ENCODE assay signal across 1 cellular context in the genomic region with DNA sequence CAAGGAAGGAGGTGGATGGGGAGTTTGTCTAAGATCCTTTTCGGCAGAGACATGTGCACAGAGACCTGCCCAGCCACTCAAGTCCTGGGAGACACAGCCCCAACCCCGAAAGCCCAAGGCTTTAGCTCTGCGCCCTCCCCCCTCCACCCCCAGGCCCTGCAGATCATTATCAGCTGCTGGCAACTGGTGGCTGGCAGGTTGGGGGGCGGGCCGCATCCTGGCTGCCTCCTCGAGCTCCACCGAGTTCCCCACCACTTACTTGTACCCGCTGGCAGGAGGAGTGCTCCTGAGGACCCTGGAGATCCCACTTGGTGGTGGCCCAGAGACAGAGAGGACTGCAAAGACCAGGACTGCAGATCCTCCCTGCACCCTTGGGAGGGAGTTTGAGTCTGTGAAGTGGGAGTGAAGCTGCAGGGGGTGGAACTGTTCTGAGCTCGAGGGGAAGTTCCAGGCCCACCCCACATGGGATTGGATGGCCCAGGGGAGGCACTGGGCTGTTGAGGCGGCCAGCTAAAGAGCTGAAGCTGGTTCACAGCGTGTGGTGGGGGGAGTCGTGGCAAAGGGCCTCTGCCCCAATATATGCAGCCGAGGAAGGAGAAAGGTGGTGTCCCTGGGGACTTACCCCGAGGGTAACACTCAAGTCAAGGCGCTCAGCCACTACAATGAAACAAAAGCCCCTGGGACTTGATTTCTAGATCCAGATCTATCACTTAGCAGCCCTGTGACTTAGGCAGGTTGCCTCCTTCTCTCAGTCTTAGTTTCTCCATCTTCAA.
TF ChIP-seq lines count a peak whose summit lies in the region.

No MANE protein-coding gene starts in this region.

TF ChIP-seq in HepG2, 621 proteins besides CTCF, POLR2A, EP300 and RAD21:
- no peak for TF ChIP-seq RFX1 (IDR thresholded peaks at IDR 0.05)
- TF ChIP-seq, protein P1, sequence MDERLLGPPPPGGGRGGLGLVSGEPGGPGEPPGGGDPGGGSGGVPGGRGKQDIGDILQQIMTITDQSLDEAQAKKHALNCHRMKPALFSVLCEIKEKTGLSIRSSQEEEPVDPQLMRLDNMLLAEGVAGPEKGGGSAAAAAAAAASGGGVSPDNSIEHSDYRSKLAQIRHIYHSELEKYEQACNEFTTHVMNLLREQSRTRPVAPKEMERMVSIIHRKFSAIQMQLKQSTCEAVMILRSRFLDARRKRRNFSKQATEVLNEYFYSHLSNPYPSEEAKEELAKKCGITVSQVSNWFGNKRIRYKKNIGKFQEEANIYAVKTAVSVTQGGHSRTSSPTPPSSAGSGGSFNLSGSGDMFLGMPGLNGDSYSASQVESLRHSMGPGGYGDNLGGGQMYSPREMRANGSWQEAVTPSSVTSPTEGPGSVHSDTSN (CRISPR knock-in tag; IDR thresholded peaks at IDR 0.05) = no peak
- no peak for TF ChIP-seq ZNF430 (CRISPR knock-in tag; IDR thresholded peaks at IDR 0.05)
- no peak for TF ChIP-seq BRD4 (CRISPR knock-in tag; IDR thresholded peaks at IDR 0.05)
- no peak for TF ChIP-seq ZNF510 (CRISPR knock-in tag; IDR thresholded peaks at IDR 0.05; ENCODE audit: low read depth)
- no peak for TF ChIP-seq ZNF577 (CRISPR knock-in tag; IDR thresholded peaks at IDR 0.05; ENCODE audit: borderline replicate concordance, low read depth)
- no peak for TF ChIP-seq ZNF329 (CRISPR knock-in tag; IDR thresholded peaks at IDR 0.05; ENCODE audit: low read depth)
- TF ChIP-seq ZMAT3 (CRISPR knock-in tag; conservative IDR thresholded peaks at IDR 0.05) = no peak
- TF ChIP-seq NR1H2 (CRISPR knock-in tag; IDR thresholded peaks at IDR 0.05; ENCODE audit: borderline replicate concordance, low read depth) = no peak
- TF ChIP-seq, protein P2, sequence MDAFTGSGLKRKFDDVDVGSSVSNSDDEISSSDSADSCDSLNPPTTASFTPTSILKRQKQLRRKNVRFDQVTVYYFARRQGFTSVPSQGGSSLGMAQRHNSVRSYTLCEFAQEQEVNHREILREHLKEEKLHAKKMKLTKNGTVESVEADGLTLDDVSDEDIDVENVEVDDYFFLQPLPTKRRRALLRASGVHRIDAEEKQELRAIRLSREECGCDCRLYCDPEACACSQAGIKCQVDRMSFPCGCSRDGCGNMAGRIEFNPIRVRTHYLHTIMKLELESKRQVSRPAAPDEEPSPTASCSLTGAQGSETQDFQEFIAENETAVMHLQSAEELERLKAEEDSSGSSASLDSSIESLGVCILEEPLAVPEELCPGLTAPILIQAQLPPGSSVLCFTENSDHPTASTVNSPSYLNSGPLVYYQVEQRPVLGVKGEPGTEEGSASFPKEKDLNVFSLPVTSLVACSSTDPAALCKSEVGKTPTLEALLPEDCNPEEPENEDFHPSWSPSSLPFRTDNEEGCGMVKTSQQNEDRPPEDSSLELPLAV (CRISPR knock-in tag; conservative IDR thresholded peaks at IDR 0.05; ENCODE audit: low read depth) = no peak
- TF ChIP-seq, protein P3, sequence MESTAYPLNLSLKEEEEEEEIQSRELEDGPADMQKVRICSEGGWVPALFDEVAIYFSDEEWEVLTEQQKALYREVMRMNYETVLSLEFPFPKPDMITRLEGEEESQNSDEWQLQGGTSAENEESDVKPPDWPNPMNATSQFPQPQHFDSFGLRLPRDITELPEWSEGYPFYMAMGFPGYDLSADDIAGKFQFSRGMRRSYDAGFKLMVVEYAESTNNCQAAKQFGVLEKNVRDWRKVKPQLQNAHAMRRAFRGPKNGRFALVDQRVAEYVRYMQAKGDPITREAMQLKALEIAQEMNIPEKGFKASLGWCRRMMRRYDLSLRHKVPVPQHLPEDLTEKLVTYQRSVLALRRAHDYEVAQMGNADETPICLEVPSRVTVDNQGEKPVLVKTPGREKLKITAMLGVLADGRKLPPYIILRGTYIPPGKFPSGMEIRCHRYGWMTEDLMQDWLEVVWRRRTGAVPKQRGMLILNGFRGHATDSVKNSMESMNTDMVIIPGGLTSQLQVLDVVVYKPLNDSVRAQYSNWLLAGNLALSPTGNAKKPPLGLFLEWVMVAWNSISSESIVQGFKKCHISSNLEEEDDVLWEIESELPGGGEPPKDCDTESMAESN (CRISPR knock-in tag; conservative IDR thresholded peaks at IDR 0.05) = no peak
- no peak for TF ChIP-seq ZNF292 (CRISPR knock-in tag; IDR thresholded peaks at IDR 0.05; ENCODE audit: borderline replicate concordance, low read depth)
- TF ChIP-seq, protein P4, sequence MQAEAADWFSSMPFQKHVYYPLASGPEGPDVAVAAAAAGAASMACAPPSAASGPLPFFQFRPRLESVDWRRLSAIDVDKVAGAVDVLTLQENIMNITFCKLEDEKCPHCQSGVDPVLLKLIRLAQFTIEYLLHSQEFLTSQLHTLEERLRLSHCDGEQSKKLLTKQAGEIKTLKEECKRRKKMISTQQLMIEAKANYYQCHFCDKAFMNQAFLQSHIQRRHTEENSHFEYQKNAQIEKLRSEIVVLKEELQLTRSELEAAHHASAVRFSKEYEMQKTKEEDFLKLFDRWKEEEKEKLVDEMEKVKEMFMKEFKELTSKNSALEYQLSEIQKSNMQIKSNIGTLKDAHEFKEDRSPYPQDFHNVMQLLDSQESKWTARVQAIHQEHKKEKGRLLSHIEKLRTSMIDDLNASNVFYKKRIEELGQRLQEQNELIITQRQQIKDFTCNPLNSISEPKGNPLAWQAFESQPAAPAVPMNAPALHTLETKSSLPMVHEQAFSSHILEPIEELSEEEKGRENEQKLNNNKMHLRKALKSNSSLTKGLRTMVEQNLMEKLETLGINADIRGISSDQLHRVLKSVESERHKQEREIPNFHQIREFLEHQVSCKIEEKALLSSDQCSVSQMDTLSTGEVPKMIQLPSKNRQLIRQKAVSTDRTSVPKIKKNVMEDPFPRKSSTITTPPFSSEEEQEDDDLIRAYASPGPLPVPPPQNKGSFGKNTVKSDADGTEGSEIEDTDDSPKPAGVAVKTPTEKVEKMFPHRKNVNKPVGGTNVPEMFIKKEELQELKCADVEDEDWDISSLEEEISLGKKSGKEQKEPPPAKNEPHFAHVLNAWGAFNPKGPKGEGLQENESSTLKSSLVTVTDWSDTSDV (CRISPR knock-in tag; IDR thresholded peaks at IDR 0.05) = no peak
- TF ChIP-seq, protein P5, sequence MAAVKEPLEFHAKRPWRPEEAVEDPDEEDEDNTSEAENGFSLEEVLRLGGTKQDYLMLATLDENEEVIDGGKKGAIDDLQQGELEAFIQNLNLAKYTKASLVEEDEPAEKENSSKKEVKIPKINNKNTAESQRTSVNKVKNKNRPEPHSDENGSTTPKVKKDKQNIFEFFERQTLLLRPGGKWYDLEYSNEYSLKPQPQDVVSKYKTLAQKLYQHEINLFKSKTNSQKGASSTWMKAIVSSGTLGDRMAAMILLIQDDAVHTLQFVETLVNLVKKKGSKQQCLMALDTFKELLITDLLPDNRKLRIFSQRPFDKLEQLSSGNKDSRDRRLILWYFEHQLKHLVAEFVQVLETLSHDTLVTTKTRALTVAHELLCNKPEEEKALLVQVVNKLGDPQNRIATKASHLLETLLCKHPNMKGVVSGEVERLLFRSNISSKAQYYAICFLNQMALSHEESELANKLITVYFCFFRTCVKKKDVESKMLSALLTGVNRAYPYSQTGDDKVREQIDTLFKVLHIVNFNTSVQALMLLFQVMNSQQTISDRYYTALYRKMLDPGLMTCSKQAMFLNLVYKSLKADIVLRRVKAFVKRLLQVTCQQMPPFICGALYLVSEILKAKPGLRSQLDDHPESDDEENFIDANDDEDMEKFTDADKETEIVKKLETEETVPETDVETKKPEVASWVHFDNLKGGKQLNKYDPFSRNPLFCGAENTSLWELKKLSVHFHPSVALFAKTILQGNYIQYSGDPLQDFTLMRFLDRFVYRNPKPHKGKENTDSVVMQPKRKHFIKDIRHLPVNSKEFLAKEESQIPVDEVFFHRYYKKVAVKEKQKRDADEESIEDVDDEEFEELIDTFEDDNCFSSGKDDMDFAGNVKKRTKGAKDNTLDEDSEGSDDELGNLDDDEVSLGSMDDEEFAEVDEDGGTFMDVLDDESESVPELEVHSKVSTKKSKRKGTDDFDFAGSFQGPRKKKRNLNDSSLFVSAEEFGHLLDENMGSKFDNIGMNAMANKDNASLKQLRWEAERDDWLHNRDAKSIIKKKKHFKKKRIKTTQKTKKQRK (IDR thresholded peaks at IDR 0.05; ENCODE audit: low read length) = no peak
- TF ChIP-seq, protein P6, sequence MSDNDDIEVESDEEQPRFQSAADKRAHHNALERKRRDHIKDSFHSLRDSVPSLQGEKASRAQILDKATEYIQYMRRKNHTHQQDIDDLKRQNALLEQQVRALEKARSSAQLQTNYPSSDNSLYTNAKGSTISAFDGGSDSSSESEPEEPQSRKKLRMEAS (IDR thresholded peaks at IDR 0.05) = no peak
- TF ChIP-seq, protein P7, sequence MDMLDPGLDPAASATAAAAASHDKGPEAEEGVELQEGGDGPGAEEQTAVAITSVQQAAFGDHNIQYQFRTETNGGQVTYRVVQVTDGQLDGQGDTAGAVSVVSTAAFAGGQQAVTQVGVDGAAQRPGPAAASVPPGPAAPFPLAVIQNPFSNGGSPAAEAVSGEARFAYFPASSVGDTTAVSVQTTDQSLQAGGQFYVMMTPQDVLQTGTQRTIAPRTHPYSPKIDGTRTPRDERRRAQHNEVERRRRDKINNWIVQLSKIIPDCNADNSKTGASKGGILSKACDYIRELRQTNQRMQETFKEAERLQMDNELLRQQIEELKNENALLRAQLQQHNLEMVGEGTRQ (IDR thresholded peaks at IDR 0.05; ENCODE audit: low read depth, low read length) = no peak
- TF ChIP-seq, protein P7 (CRISPR knock-in tag; IDR thresholded peaks at IDR 0.05; ENCODE audit: borderline replicate concordance) = no peak
- TF ChIP-seq ZNF460 (CRISPR knock-in tag; IDR thresholded peaks at IDR 0.05; ENCODE audit: borderline replicate concordance) = no peak
- TF ChIP-seq ZNF282 (IDR thresholded peaks at IDR 0.05; ENCODE audit: partially characterized antibody) = no peak
- no peak for TF ChIP-seq HHEX (CRISPR knock-in tag; IDR thresholded peaks at IDR 0.05)
